ENCODE assay signal across 10 cellular contexts in genomic region chr15:98519767-98520166, GRCh38.
A peak's percentile ranks its signal among the peaks of the same experiment; 100 is the strongest.
DNase-seq lines count a peak whose midpoint lies in the region; ATAC-seq, FAIRE-seq and TF ChIP-seq lines count a peak whose summit lies in the region.
"Had no signal": no experiment of that assay in that cellular context is flagged by ENCODE, and none has a peak within 500 bp of the region (broad histone marks: within the 10 kb centered on the region; RNA-seq: fewer than 3 reads in every experiment).

No MANE protein-coding gene starts in this region.

- ATAC-seq in HepG2 (no peak), right lobe of liver (no peak), K562 (no peak), Right ventricle myocardium superior (ENCODE audit: poor library complexity) (no peak)

- DNase-seq in HepG2 (ENCODE audit: low spot score), result no peak
- DNase-seq in right lobe of liver, result no peak
- peak in 2 of 4 experiments; percentile 29 for DNase-seq in K562 (ENCODE audit: extremely low read depth in 1 of 4, low spot score in 3 of 4)
- DNase-seq in mesenchymal stem cell, result no peak
- no peak for DNase-seq in G401 (ENCODE audit: low spot score)
- DNase-seq in Right ventricle myocardium superior, result no peak
- DNase-seq in stomach, result no peak

- no peak overlapping the region for H2BK15ac ChIP-seq in mesenchymal stem cell (ENCODE audit: low read depth, poor library complexity, severe bottlenecking)

- TF ChIP-seq POLR2A in HepG2 (IDR thresholded peaks at IDR 0.05; ENCODE audit: insufficient read depth in 1 of 2, low read depth in 2 of 2, low read length in 2 of 2), result no peak
- no peak for TF ChIP-seq POLR2A in right lobe of liver (IDR thresholded peaks at IDR 0.05)
- no peak for TF ChIP-seq POLR2A in K562 (conservative IDR thresholded peaks at IDR 0.05)
- no peak for TF ChIP-seq POLR2A in stomach (IDR thresholded peaks at IDR 0.05)

- TF ChIP-seq CTCF in HepG2 (CRISPR knock-in tag; IDR thresholded peaks at IDR 0.05), result no peak
- no peak for TF ChIP-seq CTCF in right lobe of liver (IDR thresholded peaks at IDR 0.05)
- no peak for TF ChIP-seq CTCF in OCI-LY3 (IDR thresholded peaks at IDR 0.05; ENCODE audit: low read depth, low read length)
- no peak for TF ChIP-seq CTCF in K562 (IDR thresholded peaks at IDR 0.05 in 2 of 3, conservative IDR thresholded peaks at IDR 0.05 in 1 of 3; ENCODE audit: insufficient read depth in 2 of 3, low read depth in 1 of 3, low read length in 3 of 3)
- TF ChIP-seq CTCF in stomach (IDR thresholded peaks at IDR 0.05), result no peak

- H4K20me1 ChIP-seq in HepG2 (ENCODE audit: insufficient read depth, low read length) (no peaks in the 10 kb centered on the region), OCI-LY3 (ENCODE audit: insufficient read depth, low read length) (no peaks in the 10 kb centered on the region), K562 (replicated peaks; ENCODE audit: control insufficient read depth, insufficient read depth, low read length) (no peaks in the 10 kb centered on the region)

- WGBS in HepG2 (ENCODE audit: low lambda C conversion rate), result 33% methylated on average over 4 of the region's 4 CpGs
- WGBS in right lobe of liver (ENCODE audit: insufficient coverage, low coverage, low lambda C conversion rate, missing lambda C conversion rate), result 64% methylated on average over 3 of the region's 4 CpGs
- 10% methylated on average over 4 of the region's 4 CpGs for WGBS in K562 (ENCODE audit: insufficient coverage, low coverage, missing lambda C conversion rate)
- 93% methylated on average over 3 of the region's 4 CpGs for WGBS in mesenchymal stem cell
- 70 to 78% (median 73%) methylated on average over 4 of the region's 4 CpGs for WGBS in stomach, 5 donors

- no peak overlapping the region for H2BK120ac ChIP-seq in mesenchymal stem cell (ENCODE audit: low read depth, low read length)

- H2BK12ac ChIP-seq in mesenchymal stem cell (ENCODE audit: low read length in 2 of 2), result no peak overlapping the region

- intact Hi-C loops in HepG2 (cut with micrococcal nuclease; ENCODE audit: unreplicated experiment) (loop anchor here (1.0 to 5.0 kb wide), 5 partner anchors 129 to 557 kb away; partner anchors contain the start of gene IGF1R), right lobe of liver (cut with DNase I) (loop anchor here in 1 of 2 donors (10.0 kb wide), 1 partner anchor 145 kb away; no protein-coding TSS in a partner anchor), K562 (cut with micrococcal nuclease) (loop anchor here (1.0 to 10.0 kb wide), 3 partner anchors 140 to 557 kb away; no protein-coding TSS in a partner anchor), Right ventricle myocardium superior (cut with DNase I) (loop anchor here (5.0 to 10.0 kb wide), 3 partner anchors 123 to 558 kb away; no protein-coding TSS in a partner anchor), stomach (cut with DNase I; ENCODE audit: low total_unique reads) (loop anchor here (10.0 kb wide), 2 partner anchors 325 to 545 kb away; no protein-coding TSS in a partner anchor)

- no peak overlapping the region for H2AK5ac ChIP-seq in mesenchymal stem cell (ENCODE audit: low read length, severe bottlenecking)

- H3K36me3 ChIP-seq in HepG2 (replicated peaks in 1 of 2; ENCODE audit: control insufficient read depth in 1 of 2, insufficient read depth in 2 of 2, low read length in 2 of 2), result no peaks in the 10 kb centered on the region
- no peaks in the 10 kb centered on the region for H3K36me3 ChIP-seq in right lobe of liver
- H3K36me3 ChIP-seq in OCI-LY3 (replicated peaks; ENCODE audit: low read depth, low read length), result no peaks in the 10 kb centered on the region
- H3K36me3 ChIP-seq in K562 (ENCODE audit: control insufficient read depth, insufficient read depth, low read length), result no peaks in the 10 kb centered on the region
- H3K36me3 ChIP-seq in mesenchymal stem cell (ENCODE audit: control insufficient read depth in 1 of 2, insufficient read depth in 2 of 2, low read depth in 1 of 2, low read length in 2 of 2), result no peaks in the 10 kb centered on the region
- no peaks in the 10 kb centered on the region for H3K36me3 ChIP-seq in stomach
- H3K36me3 ChIP-seq: BE2C, HAP-1 had no signal

- no peak for FAIRE-seq in HepG2 (lab: Jason Lieb, UNC)
- no peak for FAIRE-seq in K562 (lab: Jason Lieb, UNC)

- no peak overlapping the region for H3K27ac ChIP-seq in HepG2 (ENCODE audit: extremely low read length, insufficient read depth, low read length)
- H3K27ac ChIP-seq in right lobe of liver, result no peak overlapping the region
- no peak overlapping the region for H3K27ac ChIP-seq in OCI-LY3 (ENCODE audit: low read length)
- H3K27ac ChIP-seq in K562 (ENCODE audit: extremely low read depth, low read depth, low read length), result no peak overlapping the region
- no peak overlapping the region for H3K27ac ChIP-seq in mesenchymal stem cell (ENCODE audit: low read length, poor library complexity, severe bottlenecking)
- no peak overlapping the region for H3K27ac ChIP-seq in stomach

- TF ChIP-seq RAD21 in HepG2 (CRISPR knock-in tag; IDR thresholded peaks at IDR 0.05), result no peak
- no peak for TF ChIP-seq RAD21 in K562 (CRISPR knock-in tag; conservative IDR thresholded peaks at IDR 0.05 in 1 of 2, IDR thresholded peaks at IDR 0.05 in 1 of 2)

- H3K9me1 ChIP-seq in K562 (ENCODE audit: control insufficient read depth, insufficient read depth, low read length), result no peaks in the 10 kb centered on the region

- in situ Hi-C loops in HepG2 (cut with HindIII; ENCODE audit: extremely low pct_ligation_motif_present, low pct_unique_long_range_greater_than_20kb) (loop anchor here (5.0 kb wide), 2 partner anchors 138 to 538 kb away; no protein-coding TSS in a partner anchor), K562 (cut with MboI) (loop anchor here (10.0 kb wide), 1 partner anchor 545 kb away; no protein-coding TSS in a partner anchor), G401 (cut with HindIII; ENCODE audit: low sequenced_read_pairs) (no loop called here)

- H3K4me1 ChIP-seq in HepG2 (ENCODE audit: insufficient read depth, low read length) (peaks cover 32% of the 10 kb centered on the region), right lobe of liver (peaks cover 0 to 7% (median 0%) of the 10 kb centered on the region in 4 donors), OCI-LY3 (ENCODE audit: low read length) (0 out of 2 replicates have a peak, but pooled peaks cover 3% of the 10 kb centered on the region), K562 (replicated peaks in 1 of 2; ENCODE audit: control insufficient read depth in 2 of 2, insufficient read depth in 2 of 2, low read length in 2 of 2) (no peaks in the 10 kb centered on the region), mesenchymal stem cell (ENCODE audit: control insufficient read depth, insufficient read depth, low read depth, low read length) (no peaks in the 10 kb centered on the region), stomach (peaks cover 0 to 8% (median 4%) of the 10 kb centered on the region in 4 donors)
- H3K4me1 ChIP-seq: BE2C had no signal

- POLR2A ChIA-PET in HepG2 (lab: Yijun Ruan, JAX) (no interaction called here), K562 (lab: Yijun Ruan, JAX) (interaction anchor here (1.4 kb wide), 1 partner anchor 129 kb away, joined by 5 read pairs; no protein-coding TSS in a partner anchor)

- H3K23ac ChIP-seq in mesenchymal stem cell (ENCODE audit: low read length in 2 of 2), result no peak overlapping the region

- no peak overlapping the region for H3K18ac ChIP-seq in mesenchymal stem cell (ENCODE audit: low read depth in 1 of 2, low read length in 2 of 2)

- peaks cover 0 to 17% of the 10 kb centered on the region in 2 experiments; a peak in 2 of 5 replicates for H3K27me3 ChIP-seq in HepG2 (ENCODE audit: control insufficient read depth in 1 of 2, insufficient read depth in 2 of 2, low read length in 2 of 2)
- no peaks in the 10 kb centered on the region for H3K27me3 ChIP-seq in right lobe of liver
- H3K27me3 ChIP-seq in OCI-LY3 (ENCODE audit: low read depth, low read length), result peaks cover 11% of the 10 kb centered on the region; the same call in 1 of the 2 replicates
- H3K27me3 ChIP-seq in K562 (ENCODE audit: control insufficient read depth in 2 of 2, insufficient read depth in 2 of 2, low read length in 2 of 2), result peaks cover 0 to 10% of the 10 kb centered on the region in 2 experiments; a peak in 2 of 5 replicates
- H3K27me3 ChIP-seq in mesenchymal stem cell (ENCODE audit: control insufficient read depth in 1 of 2, insufficient read depth in 1 of 2, low read length in 2 of 2), result no peaks in the 10 kb centered on the region
- no peaks in the 10 kb centered on the region for H3K27me3 ChIP-seq in stomach

- no peak overlapping the region for H3K4me2 ChIP-seq in HepG2 (ENCODE audit: low read depth, low read length)
- H3K4me2 ChIP-seq in OCI-LY3 (ENCODE audit: low read length), result 0 out of 2 replicates have a peak overlapping the region, but pooled peaks have one; percentile 50
- H3K4me2 ChIP-seq in K562 (ENCODE audit: insufficient read depth, low read length), result no peak overlapping the region
- no peak overlapping the region for H3K4me2 ChIP-seq in mesenchymal stem cell (ENCODE audit: low read length, poor library complexity, severe bottlenecking)

- CTCF ChIA-PET in HepG2 (lab: Yijun Ruan, JAX; ENCODE audit: low intra/inter-chr PET ratio, low total read pairs), result interaction anchor here (1.5 to 2.4 kb wide), 3 partner anchors 128 to 331 kb away, joined by 6 to 12 read pairs (median 7); no protein-coding TSS in a partner anchor
- CTCF ChIA-PET in K562 (lab: Yijun Ruan, JAX; ENCODE audit: low intra/inter-chr PET ratio), result interaction anchor here (2.0 kb wide), 1 partner anchor 139 kb away, joined by 10 read pairs; no protein-coding TSS in a partner anchor

- H3K9me3 ChIP-seq in HepG2 (ENCODE audit: low read length) (no peaks in the 10 kb centered on the region), right lobe of liver (no peaks in the 10 kb centered on the region), OCI-LY3 (ENCODE audit: insufficient read depth, low read length) (no peaks in the 10 kb centered on the region), K562 (replicated peaks; ENCODE audit: control insufficient read depth, insufficient read depth, low read depth, low read length) (no peaks in the 10 kb centered on the region), mesenchymal stem cell (ENCODE audit: control insufficient read depth, low read length) (no peaks in the 10 kb centered on the region), stomach (no peaks in the 10 kb centered on the region)
- H3K9me3 ChIP-seq: BE2C, HAP-1 had no signal

- no peaks in the 10 kb centered on the region for H3K79me2 ChIP-seq in HepG2 (ENCODE audit: insufficient read depth, low read length)
- H3K79me2 ChIP-seq in OCI-LY3 (ENCODE audit: low read length), result no peaks in the 10 kb centered on the region
- no peaks in the 10 kb centered on the region for H3K79me2 ChIP-seq in K562 (ENCODE audit: control insufficient read depth, insufficient read depth, low read length)

- H2BK5ac ChIP-seq in mesenchymal stem cell (ENCODE audit: low read depth, low read length, poor library complexity, severe bottlenecking), result no peak overlapping the region

- no peak overlapping the region for H4K8ac ChIP-seq in mesenchymal stem cell (ENCODE audit: low read length)

- H3K9ac ChIP-seq in HepG2 (ENCODE audit: insufficient read depth, low read depth, low read length) (no peak overlapping the region), OCI-LY3 (ENCODE audit: low read length) (no peak overlapping the region), K562 (ENCODE audit: insufficient read depth in 1 of 2, low read depth in 2 of 2, low read length in 2 of 2) (no peak overlapping the region), mesenchymal stem cell (ENCODE audit: low read length) (peak overlapping the region; percentile 9)

- no peak overlapping the region for H3K14ac ChIP-seq in mesenchymal stem cell (ENCODE audit: low read length in 2 of 2)

- H2AFZ ChIP-seq in HepG2 (ENCODE audit: low read length), result no peak overlapping the region
- no peak overlapping the region for H2AFZ ChIP-seq in OCI-LY3 (ENCODE audit: low read depth, low read length)
- no peak overlapping the region for H2AFZ ChIP-seq in K562 (ENCODE audit: low read depth, low read length)
- no peak overlapping the region for H2AFZ ChIP-seq in mesenchymal stem cell (ENCODE audit: low read depth, low read length)

- H3K4me3 ChIP-seq in HepG2 (replicated peaks in 1 of 3; ENCODE audit: insufficient read depth in 1 of 3, low read depth in 2 of 3, low read length in 3 of 3) (no peak overlapping the region), right lobe of liver (no peak overlapping the region), OCI-LY3 (ENCODE audit: low read length) (no peak overlapping the region), K562 (no peak overlapping the region), mesenchymal stem cell (ENCODE audit: insufficient read depth in 1 of 2, low read depth in 1 of 2, low read length in 2 of 2) (no peak overlapping the region), stomach (no peak overlapping the region)
- H3K4me3 ChIP-seq: HAP-1 had no signal

- TF ChIP-seq EP300 in HepG2 (IDR thresholded peaks at IDR 0.05; ENCODE audit: low read depth in 2 of 2, low read length in 2 of 2), result no peak
- no peak for TF ChIP-seq EP300 in HepG2 (CRISPR knock-in tag; IDR thresholded peaks at IDR 0.05; ENCODE audit: borderline replicate concordance)
- no peak for TF ChIP-seq EP300 in K562 (IDR thresholded peaks at IDR 0.05; ENCODE audit: low read length)
- TF ChIP-seq EP300 in stomach (IDR thresholded peaks at IDR 0.05), result no peak

- no peak overlapping the region for H4K91ac ChIP-seq in mesenchymal stem cell (ENCODE audit: low read length)

- BruUV-seq in HepG2 (replicated peaks; lab: Mats Ljungman, UMichigan) (no TSS peak), K562 (replicated peaks; lab: Mats Ljungman, UMichigan) (no TSS peak)

- no peaks in the 10 kb centered on the region for H3K79me1 ChIP-seq in mesenchymal stem cell (replicated peaks; ENCODE audit: low read length, poor library complexity, severe bottlenecking)

- no peak overlapping the region for H3K4ac ChIP-seq in mesenchymal stem cell (ENCODE audit: low read depth in 1 of 2, low read length in 2 of 2)

Comparison
In these comparisons a context has a peak if more than half of its experiments do, and no peak if none do; other contexts are left out.
1. Of the 241 proteins assayed by ChIP-seq in both HepG2 and K562: peak only in HepG2: CHD4; only in K562: ADNP and KDM1A; in both: ZFP36; in neither: 237.